7 cellular contexts compared by ENCODE assay signal in the genomic region with DNA sequence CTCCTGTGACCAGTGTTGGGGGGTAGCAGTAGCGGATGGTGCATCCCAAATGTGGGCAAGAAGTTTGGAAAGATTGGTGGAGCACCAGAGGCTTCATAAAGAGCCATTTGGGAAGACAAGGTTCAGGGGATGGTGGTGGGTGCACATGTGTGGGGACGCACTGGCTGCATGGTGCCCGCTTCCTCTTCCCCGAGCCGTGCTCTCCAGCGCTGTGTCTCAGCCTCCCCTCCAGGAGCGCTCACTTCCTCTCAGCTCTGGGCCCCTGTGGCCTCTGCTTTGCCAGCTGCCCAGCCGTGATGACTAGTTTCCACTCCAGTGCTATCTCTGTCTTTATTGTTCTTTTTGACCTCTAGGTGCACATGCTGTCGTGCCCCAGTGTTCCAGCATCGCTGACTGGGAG.
DNase-seq lines count a peak whose midpoint lies in the region; ATAC-seq and TF ChIP-seq lines count a peak whose summit lies in the region.
"Not testable (repeated sequence)": the region's sequence is repeated elsewhere in the genome, so short reads cannot be mapped to it uniquely, and the experiment has no call there.

No MANE protein-coding gene starts in this region.

- peak; percentile 17; the same call in 1 of the 3 replicates for TF ChIP-seq CTCF in GM12872 (IDR thresholded peaks at IDR 0.05; ENCODE audit: insufficient read depth, low read depth, low read length)
- not testable (repeated sequence) for TF ChIP-seq CTCF in HL-60 (IDR thresholded peaks at IDR 0.05; ENCODE audit: insufficient read depth, low read length); SU-DHL-6 (IDR thresholded peaks at IDR 0.05; ENCODE audit: insufficient read depth, low read length, poor library complexity, severe bottlenecking)

- H3K9ac ChIP-seq in SU-DHL-6 (ENCODE audit: low read length) = peak overlapping the region; percentile 56

- H3K36me3 Mint-ChIP-seq in natural killer cell treated with Interleukin-12 subunit alpha and Interleukin-12 subunit beta and Interleukin-15 and Interleukin-18, amount 100 ng/mL, for 72 hours = not testable (repeated sequence)

- ATAC-seq in esophagus mucosa = peak; percentile 30
- peak; percentile 38 for ATAC-seq in left lobe of liver
- ATAC-seq in natural killer cell treated with Interleukin-12 subunit alpha and Interleukin-12 subunit beta and Interleukin-15 and Interleukin-18, amount 100 ng/mL, for 72 hours = peak; percentile 47 to 58

- H3K27me3 ChIP-seq in HL-60 (ENCODE audit: insufficient read depth, poor library complexity, severe bottlenecking); SU-DHL-6 (ENCODE audit: low read length): not testable (repeated sequence)

- not testable (repeated sequence) for H3K9me3 ChIP-seq in SU-DHL-6 (ENCODE audit: insufficient read depth, low read length)

- H3K27ac Mint-ChIP-seq in natural killer cell treated with Interleukin-12 subunit alpha and Interleukin-12 subunit beta and Interleukin-15 and Interleukin-18, amount 100 ng/mL, for 72 hours = not testable (repeated sequence)

- H3K9me3 Mint-ChIP-seq in natural killer cell treated with Interleukin-12 subunit alpha and Interleukin-12 subunit beta and Interleukin-15 and Interleukin-18, amount 100 ng/mL, for 72 hours = not testable (repeated sequence)

- H3K79me2 ChIP-seq in SU-DHL-6 (ENCODE audit: insufficient read depth, low read length) = not testable (repeated sequence)

- peak overlapping the region; percentile 37; the same call in 1 of the 2 replicates for H3K27ac ChIP-seq in HL-60 (replicated peaks)
- H3K27ac ChIP-seq in SU-DHL-6 (ENCODE audit: low read depth, low read length) = peak overlapping the region; percentile 99

- not testable (repeated sequence) for H2AFZ ChIP-seq in SU-DHL-6 (ENCODE audit: low read depth, low read length, severe bottlenecking)

- H4K20me1 ChIP-seq in SU-DHL-6 (ENCODE audit: low read depth, low read length) = not testable (repeated sequence)

- peak overlapping the region; percentile 64 for H3K4me2 ChIP-seq in SU-DHL-6 (ENCODE audit: low read depth, low read length, poor library complexity, severe bottlenecking)

- H3K27me3 Mint-ChIP-seq in natural killer cell treated with Interleukin-12 subunit alpha and Interleukin-12 subunit beta and Interleukin-15 and Interleukin-18, amount 100 ng/mL, for 72 hours = not testable (repeated sequence)

- not testable (repeated sequence) for H3K36me3 ChIP-seq in SU-DHL-6 (ENCODE audit: low read length)

- H3K4me3 ChIP-seq in HL-60 (replicated peaks; ENCODE audit: insufficient read depth, low read length); SU-DHL-6 (ENCODE audit: insufficient read depth, low read length, poor library complexity, severe bottlenecking): not testable (repeated sequence)

- H3K4me1 Mint-ChIP-seq in natural killer cell treated with Interleukin-12 subunit alpha and Interleukin-12 subunit beta and Interleukin-15 and Interleukin-18, amount 100 ng/mL, for 72 hours (ENCODE audit: low read depth in 2 of 2) = not testable (repeated sequence)

- DNase-seq in HL-60 (ENCODE audit: low read depth in 1 of 2, low spot score in 1 of 2) (peak; percentile 55 to 60), NOMO-1 treated with DMSO at 0.1 percent for 48 hours (lab: John Stamatoyannopoulos, UW; ENCODE audit: unreplicated experiment) (peak; percentile 53)
- not testable (repeated sequence) for DNase-seq in left lobe of liver (ENCODE audit: low spot score); natural killer cell treated with Interleukin-12 subunit alpha and Interleukin-12 subunit beta and Interleukin-15 and Interleukin-18, amount 100 ng/mL, for 72 hours (ENCODE audit: low spot score)

- peaks cover 30% of the 10 kb centered on the region for H3F3A ChIP-seq in SU-DHL-6 (ENCODE audit: insufficient read depth)

- H3K9me2 ChIP-seq in SU-DHL-6 (replicated peaks; ENCODE audit: insufficient read depth, low read length) = not testable (repeated sequence)

- H3K4me3 Mint-ChIP-seq in natural killer cell treated with Interleukin-12 subunit alpha and Interleukin-12 subunit beta and Interleukin-15 and Interleukin-18, amount 100 ng/mL, for 72 hours = not testable (repeated sequence)
